ENCODE assay signal across 15 cellular contexts in genomic region chrX:47723689-47724088, GRCh38.
DNase-seq lines count a peak whose midpoint lies in the region; ATAC-seq, FAIRE-seq and TF ChIP-seq lines count a peak whose summit lies in the region.
"Had no signal": no experiment of that assay in that cellular context is flagged by ENCODE, and none has a peak within 500 bp of the region (broad histone marks: within the 10 kb centered on the region; RNA-seq: fewer than 3 reads in every experiment).

No MANE protein-coding gene starts in this region.

- WGBS in H1 (ENCODE audit: extremely low coverage in 1 of 2, insufficient coverage in 1 of 2, insufficient read length in 1 of 2, insufficient replicate concordance in 2 of 2, low coverage in 1 of 2, low lambda C conversion rate in 2 of 2, missing lambda C conversion rate in 1 of 2), 2 experiments, result 83% methylated on average over 8 of the region's 9 CpGs; no CpG with 5 or more reads in 1 of the 2 experiments

- no peaks in the 10 kb centered on the region for H3F3A ChIP-seq in MM.1S (ENCODE audit: insufficient read depth, low read length)

- peak; percentile 75 for FAIRE-seq in H1 (lab: Jason Lieb, UNC)
- FAIRE-seq: kidney had no signal

- TF ChIP-seq EP300 in H1 (IDR thresholded peaks at IDR 0.05; ENCODE audit: borderline replicate concordance in 1 of 2, low read depth in 2 of 2, low read length in 2 of 2), result no peak

- TF ChIP-seq RAD21 in H1 (IDR thresholded peaks at IDR 0.05 in 1 of 2, conservative IDR thresholded peaks at IDR 0.05 in 1 of 2; ENCODE audit: low read depth in 2 of 2, low read length in 2 of 2), result peak; percentile 61 to 74

- no peaks in the 10 kb centered on the region for H3K79me1 ChIP-seq in H1 (ENCODE audit: low read depth, low read length)

- DNase-seq in activated T-cell treated with anti-CD3 and anti-CD28 coated beads for 48 hours (ENCODE audit: low read depth), result peak; percentile 9
- DNase-seq in activated T-cell treated with anti-CD3 and anti-CD28 coated beads, Interleukin-2, amount 50 U/mL, for 1 hour, result no peak
- DNase-seq in MM.1S, result peak; percentile 13
- peak in 1 of 2 experiments; percentile 53 for DNase-seq in H1 (ENCODE audit: low read depth in 1 of 2, low spot score in 2 of 2)
- DNase-seq in stimulated activated CD4-positive, alpha-beta T cell treated with anti-CD3 and anti-CD28 coated beads, TNF-alpha, amount 100 ng/mL, for 48 hours (ENCODE audit: low read depth in 3 of 3), result peak; percentile 7 to 16 (median 9)
- no peak for DNase-seq in NCI-H128 (lab: John Stamatoyannopoulos, UW; ENCODE audit: unreplicated experiment)
- DNase-seq: kidney, Right ventricle myocardium superior, sigmoid colon had no signal

- H3K4me3 ChIP-seq in MM.1S (ENCODE audit: low read length) (no peak overlapping the region), H1 (ENCODE audit: extremely low read depth in 1 of 4, insufficient read depth in 2 of 4, low read depth in 3 of 4, low read length in 4 of 4) (no peak overlapping the region)
- H3K4me3 ChIP-seq: adrenal gland, BLaER1, HAP-1, sigmoid colon had no signal

- no peaks in the 10 kb centered on the region for H3K9me3 ChIP-seq in MM.1S (replicated peaks; ENCODE audit: insufficient read depth, low read length)
- H3K9me3 ChIP-seq in H1 (ENCODE audit: insufficient read depth in 2 of 2, low read depth in 1 of 2, low read length in 1 of 2), result no peaks in the 10 kb centered on the region
- H3K9me3 ChIP-seq: adrenal gland, HAP-1, sigmoid colon had no signal

- H2AFZ ChIP-seq in MM.1S (ENCODE audit: low read length), result no peak overlapping the region
- H2AFZ ChIP-seq in H1 (ENCODE audit: low read length), result no peak overlapping the region

- H4K20me1 ChIP-seq in MM.1S (ENCODE audit: insufficient read depth, low read length), result no peaks in the 10 kb centered on the region
- no peaks in the 10 kb centered on the region for H4K20me1 ChIP-seq in H1 (replicated peaks in 1 of 2; ENCODE audit: control insufficient read depth in 1 of 2, insufficient read depth in 2 of 2, low read length in 2 of 2)
- H4K20me1 ChIP-seq: BLaER1 had no signal

- H2BK20ac ChIP-seq in H1 (ENCODE audit: low read length), result no peak overlapping the region

- H3K4me2 ChIP-seq in MM.1S (ENCODE audit: low read depth, low read length), result no peak overlapping the region
- H3K4me2 ChIP-seq in H1 (ENCODE audit: insufficient read depth in 1 of 2, low read depth in 2 of 2, low read length in 2 of 2), result no peak overlapping the region
- H3K4me2 ChIP-seq: BLaER1 had no signal

- H3K23me2 ChIP-seq in H1 (ENCODE audit: low read depth, low read length), result no peaks in the 10 kb centered on the region

- H3K9ac ChIP-seq in MM.1S (ENCODE audit: low read length) (no peak overlapping the region), H1 (replicated peaks in 1 of 4; ENCODE audit: extremely low read depth in 1 of 4, low read depth in 3 of 4, low read length in 3 of 4) (no peak overlapping the region)
- H3K9ac ChIP-seq: BLaER1 had no signal

- no peaks in the 10 kb centered on the region for H3K4me1 ChIP-seq in MM.1S (ENCODE audit: low read length)
- H3K4me1 ChIP-seq in H1 (replicated peaks in 1 of 4; ENCODE audit: control insufficient read depth in 3 of 4, insufficient read depth in 4 of 4, low read length in 3 of 4), result no peaks in the 10 kb centered on the region
- H3K4me1 ChIP-seq: adrenal gland, BLaER1, HAP-1, sigmoid colon had no signal

- H3K27ac ChIP-seq in MM.1S (ENCODE audit: low read length), result no peak overlapping the region
- no peak overlapping the region for H3K27ac ChIP-seq in H1 (ENCODE audit: low read depth, low read length)
- H3K27ac ChIP-seq: adrenal gland, BLaER1, sigmoid colon, VCaP had no signal

- H4K91ac ChIP-seq in H1 (replicated peaks; ENCODE audit: insufficient read length, low read length), result no peak overlapping the region

- H2BK120ac ChIP-seq in H1 (replicated peaks; ENCODE audit: low read depth, low read length), result no peak overlapping the region

- H3K23ac ChIP-seq in H1 (ENCODE audit: insufficient read length), result no peak overlapping the region

- H4K8ac ChIP-seq in H1 (ENCODE audit: extremely low read depth, insufficient read depth, low read length), result no peak overlapping the region

- H3K56ac ChIP-seq in H1 (replicated peaks; ENCODE audit: insufficient read length, low read depth, low read length), result no peak overlapping the region

- TF ChIP-seq POLR2A in H1 (IDR thresholded peaks at IDR 0.05; ENCODE audit: control extremely low read depth in 1 of 2, low read depth in 2 of 2, low read length in 2 of 2), result no peak

- TF ChIP-seq CTCF in MM.1S (IDR thresholded peaks at IDR 0.05; ENCODE audit: low read length) (peak; percentile 45), H1 (IDR thresholded peaks at IDR 0.05; ENCODE audit: control extremely low read depth in 1 of 3, insufficient read depth in 1 of 3, low read depth in 1 of 3, low read length in 3 of 3) (peak; percentile 53 to 68 (median 63))

- H2BK5ac ChIP-seq in H1 (ENCODE audit: low read depth, low read length), result no peak overlapping the region

- H3K79me2 ChIP-seq in MM.1S (ENCODE audit: low read length) (no peaks in the 10 kb centered on the region), H1 (ENCODE audit: control insufficient read depth in 1 of 2, insufficient read depth in 2 of 2, low read length in 2 of 2) (no peaks in the 10 kb centered on the region)

- H3K9me2 ChIP-seq in MM.1S (replicated peaks; ENCODE audit: insufficient read depth, low read length), result no peaks in the 10 kb centered on the region

- no peak for ATAC-seq in HG03521 (IDR thresholded peaks at IDR 0.05; ENCODE audit: unreplicated experiment)
- ATAC-seq in GM19035 (IDR thresholded peaks at IDR 0.05; ENCODE audit: unreplicated experiment), result no peak

- no peak overlapping the region for H4K5ac ChIP-seq in H1 (ENCODE audit: insufficient read length, low read depth, low read length)

- CTCF ChIA-PET in H1 (lab: Charles Lee; ENCODE audit: partially characterized antibody), result interaction anchor here (1.5 kb wide), 1 partner anchor 13 kb away, joined by 3 read pairs; no protein-coding TSS in a partner anchor

- POLR2A ChIA-PET in H1 (lab: Charles Lee; ENCODE audit: partially characterized antibody), result no interaction called here

- H2BK12ac ChIP-seq in H1 (ENCODE audit: low read depth, low read length), result no peak overlapping the region

- H3K27me3 ChIP-seq in MM.1S (replicated peaks; ENCODE audit: insufficient read depth, low read length) (no peaks in the 10 kb centered on the region), H1 (replicated peaks in 1 of 4; ENCODE audit: control insufficient read depth in 3 of 4, extremely low read depth in 1 of 4, insufficient read depth in 3 of 4, low read length in 3 of 4) (no peaks in the 10 kb centered on the region)
- H3K27me3 ChIP-seq: adrenal gland, sigmoid colon had no signal

- no peak overlapping the region for H3K4ac ChIP-seq in H1 (replicated peaks; ENCODE audit: insufficient read length, low read depth, low read length)

- H3K36me3 ChIP-seq in MM.1S (replicated peaks; ENCODE audit: insufficient read depth, low read length) (no peaks in the 10 kb centered on the region), H1 (ENCODE audit: control insufficient read depth in 2 of 4, insufficient read depth in 4 of 4, low read length in 3 of 4) (no peaks in the 10 kb centered on the region)
- H3K36me3 ChIP-seq: adrenal gland, BLaER1, HAP-1, sigmoid colon had no signal

- H3K14ac ChIP-seq in H1 (ENCODE audit: insufficient read length), result no peak overlapping the region

- no peak overlapping the region for H3K18ac ChIP-seq in H1 (ENCODE audit: extremely low read depth, low read length)

- H2AK5ac ChIP-seq in H1 (ENCODE audit: low read depth, low read length), result no peak overlapping the region

- no peak overlapping the region for H2BK15ac ChIP-seq in H1 (ENCODE audit: low read length)

TF ChIP-seq in H1, 55 proteins besides CTCF, POLR2A, EP300 and RAD21:
- TF ChIP-seq MAX (IDR thresholded peaks at IDR 0.05), result no peak

Comparison
In these comparisons a context has a peak if more than half of its experiments do, and no peak if none do; other contexts are left out.
1. DNase-seq: peak in activated T-cell treated with anti-CD3 and anti-CD28 coated beads for 48 hours (single experiment), MM.1S (single experiment) and stimulated activated CD4-positive, alpha-beta T cell treated with anti-CD3 and anti-CD28 coated beads, TNF-alpha, amount 100 ng/mL, for 48 hours (3 of 3); none in activated T-cell treated with anti-CD3 and anti-CD28 coated beads, Interleukin-2, amount 50 U/mL, for 1 hour (single experiment) and NCI-H128 (single experiment).